ENCODE assay signal across 14 cellular contexts in genomic region chr3:55623786-55624185, GRCh38.
"Had no signal": no experiment of that assay in that cellular context is flagged by ENCODE, and none has a peak within 500 bp of the region (broad histone marks: within the 10 kb centered on the region; RNA-seq: fewer than 3 reads in every experiment).

No MANE protein-coding gene starts in this region.

- H3K9me3 ChIP-seq: left lung had no signal

- DNase-seq: activated CD4-positive, alpha-beta T cell treated with anti-CD3 and anti-CD28 coated beads, Interleukin-2, amount 10 ng/mL, durations not matched to agents 7 days and 5 days; activated CD8-positive, alpha-beta memory T cell treated with anti-CD3 and anti-CD28 coated beads for 24 hours; activated naive CD4-positive, alpha-beta T cell treated with Interleukin-2 at 50 U/mL for 16 hours; naive thymus-derived CD8-positive, alpha-beta T cell; stimulated activated CD4-positive, alpha-beta T cell treated with anti-CD3 and anti-CD28 coated beads, Interleukin-4, amount 100 ng/mL, for 4 hours; stimulated activated CD8-positive, alpha-beta memory T cell treated with anti-CD3 and anti-CD28 coated beads, Interleukin-4, amount 100 ng/mL, for 48 hours; stimulated activated naive CD4-positive, alpha-beta T cell treated with Interleukin-2 at 50 U/mL for 16 hours had no signal

- H3K4me1 Mint-ChIP-seq: activated CD4-positive, alpha-beta T cell treated with anti-CD3 and anti-CD28 coated beads, Interleukin-2, amount 10 ng/mL, durations not matched to agents 7 days and 5 days; memory B cell had no signal

- H3K4me3 ChIP-seq: left lung had no signal

- H3K27ac ChIP-seq: left lung, parathyroid adenoma had no signal

- H3K27ac Mint-ChIP-seq: activated CD4-positive, alpha-beta T cell treated with anti-CD3 and anti-CD28 coated beads, Interleukin-2, amount 10 ng/mL, durations not matched to agents 7 days and 5 days; memory B cell; naive thymus-derived CD8-positive, alpha-beta T cell; T-helper 2 cell treated with Interferon-gamma antibody and Interleukin-4, amounts not matched to agents 5 μg/mL and 100 μg/mL, for 36 hours; type B pancreatic cell had no signal

- H2AFZ ChIP-seq: parathyroid adenoma had no signal

- H3K9me3 Mint-ChIP-seq: activated CD4-positive, alpha-beta T cell treated with anti-CD3 and anti-CD28 coated beads, Interleukin-2, amount 10 ng/mL, durations not matched to agents 7 days and 5 days; T-helper 2 cell treated with Interferon-gamma antibody and Interleukin-4, amounts not matched to agents 5 μg/mL and 100 μg/mL, for 36 hours had no signal

- H3K27me3 ChIP-seq: left lung had no signal

- H3K36me3 ChIP-seq: left lung had no signal

- H3K36me3 Mint-ChIP-seq: memory B cell; naive thymus-derived CD8-positive, alpha-beta T cell had no signal

- H3K79me2 ChIP-seq: parathyroid adenoma had no signal

- H3K4me3 Mint-ChIP-seq: activated CD4-positive, alpha-beta T cell treated with anti-CD3 and anti-CD28 coated beads, Interleukin-2, amount 10 ng/mL, durations not matched to agents 7 days and 5 days; memory B cell; naive thymus-derived CD8-positive, alpha-beta T cell; T-helper 2 cell treated with Interferon-gamma antibody and Interleukin-4, amounts not matched to agents 5 μg/mL and 100 μg/mL, for 36 hours; type B pancreatic cell had no signal

- H3K27me3 Mint-ChIP-seq: memory B cell had no signal

- ATAC-seq: naive thymus-derived CD8-positive, alpha-beta T cell had no signal

- H3K9ac ChIP-seq: parathyroid adenoma had no signal

- FAIRE-seq: bronchial epithelial cell, kidney had no signal
